ENCODE assay signal across 1 cellular context in genomic region chr18:75253784-75254183, GRCh38.
A peak's percentile ranks its signal among the peaks of the same experiment; 100 is the strongest.
TF ChIP-seq lines count a peak whose summit lies in the region.

No MANE protein-coding gene starts in this region.

TF ChIP-seq in K562, 482 proteins besides CTCF, POLR2A, EP300 and RAD21:
- TF ChIP-seq ZNF280B (CRISPR knock-in tag; IDR thresholded peaks at IDR 0.05) = no peak
- no peak for TF ChIP-seq GMEB1 (CRISPR knock-in tag; IDR thresholded peaks at IDR 0.05)
- no peak for TF ChIP-seq CHCHD3 (CRISPR knock-in tag; IDR thresholded peaks at IDR 0.05)
- TF ChIP-seq CEBPG (CRISPR knock-in tag; IDR thresholded peaks at IDR 0.05) = no peak
- peak; percentile 15 to 61; a peak in 2 of 4 replicates for TF ChIP-seq CEBPG (tag; conservative IDR thresholded peaks at IDR 0.05 in 1 of 2, IDR thresholded peaks at IDR 0.05 in 1 of 2)
- TF ChIP-seq SFPQ (IDR thresholded peaks at IDR 0.05; ENCODE audit: low read depth, low read length) = no peak
- TF ChIP-seq CEBPB (tag; IDR thresholded peaks at IDR 0.05) = peak; percentile 67
- no peak for TF ChIP-seq ESRRA (IDR thresholded peaks at IDR 0.05; ENCODE audit: borderline replicate concordance, low read depth)
- no peak for TF ChIP-seq ZKSCAN8 (CRISPR knock-in tag; IDR thresholded peaks at IDR 0.05)
- TF ChIP-seq ZNF639 (CRISPR knock-in tag; conservative IDR thresholded peaks at IDR 0.05 in 1 of 2, IDR thresholded peaks at IDR 0.05 in 1 of 2) = no peak
TF ChIP-seq in K562: peak in this region for 2.
